27 cellular contexts compared by ENCODE assay signal in the genomic region with DNA sequence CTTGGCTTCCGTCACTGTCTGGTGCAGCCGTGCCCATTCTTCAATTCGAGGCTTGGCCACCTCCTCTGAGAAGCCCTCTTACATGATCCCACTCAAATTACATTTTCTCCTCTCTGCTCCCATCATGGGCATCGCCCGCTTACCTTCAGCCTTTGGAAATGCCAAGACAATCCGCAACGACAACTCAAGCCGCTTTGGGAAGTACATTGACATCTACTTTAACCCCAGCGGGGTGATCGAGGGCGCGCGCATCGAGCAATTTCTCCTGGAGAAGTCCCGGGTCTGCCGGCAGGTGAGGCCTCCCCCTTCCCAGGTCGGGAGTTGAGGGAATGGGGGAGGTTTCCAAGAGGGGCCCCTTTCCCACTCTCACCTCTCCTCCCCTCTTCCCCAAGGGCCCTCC. TPM values are rescaled to one million over a fixed set of nuclear protein-coding genes. Genes with fewer than 3 reads are reported as not detected.
A peak's percentile ranks its signal among the peaks of the same experiment; 100 is the strongest.
DNase-seq lines count a peak whose midpoint lies in the region; ATAC-seq, FAIRE-seq and TF ChIP-seq lines count a peak whose summit lies in the region.
"Had no signal": no experiment of that assay in that cellular context is flagged by ENCODE, and none has a peak within 500 bp of the region (broad histone marks: within the 10 kb centered on the region; RNA-seq: fewer than 3 reads in every experiment).

No MANE protein-coding gene starts in this region.

- H3K27ac ChIP-seq in VCaP: peak overlapping the region; percentile 94
- H3K27ac ChIP-seq in kidney (ENCODE audit: low read depth in 2 of 2, low read length in 2 of 2): no peak overlapping the region
- H3K27ac ChIP-seq in sigmoid colon: no peak overlapping the region
- H3K27ac ChIP-seq: C4-2B had no signal

- TF ChIP-seq POLR2A in sigmoid colon (IDR thresholded peaks at IDR 0.05): no peak

- FAIRE-seq in kidney (lab: Jason Lieb, UNC) (no peak), RCC 7860 (lab: Jason Lieb, UNC) (no peak)
- FAIRE-seq: G401.6, GM12892 had no signal

- H3K4me1 ChIP-seq in kidney (ENCODE audit: control insufficient read depth in 1 of 2, insufficient read depth in 1 of 2, low read depth in 1 of 2, low read length in 2 of 2) (no peaks in the 10 kb centered on the region), sigmoid colon (peaks cover 0 to 20% (median 14%) of the 10 kb centered on the region in 4 donors)

- H3K9me3 ChIP-seq in kidney (ENCODE audit: control insufficient read depth in 1 of 2, low read length in 2 of 2): no peaks in the 10 kb centered on the region
- H3K9me3 ChIP-seq in sigmoid colon: no peaks in the 10 kb centered on the region

- intact Hi-C loops in kidney (cut with DNase I): no loop called here
- intact Hi-C loops in sigmoid colon (cut with DNase I): no loop called here

- no peak for ATAC-seq in GM18511 (IDR thresholded peaks at IDR 0.05; ENCODE audit: unreplicated experiment)
- ATAC-seq: Right ventricle myocardium inferior had no signal

- TF ChIP-seq CTCF in VCaP (conservative IDR thresholded peaks at IDR 0.05): no peak
- no peak for TF ChIP-seq CTCF in kidney (IDR thresholded peaks at IDR 0.05; ENCODE audit: borderline replicate concordance, extremely low read depth, insufficient read depth)
- no peak for TF ChIP-seq CTCF in sigmoid colon (IDR thresholded peaks at IDR 0.05)

- TF ChIP-seq EP300 in sigmoid colon (IDR thresholded peaks at IDR 0.05): no peak

- H3K4me3 ChIP-seq in kidney (ENCODE audit: low read length in 2 of 2) (no peak overlapping the region), sigmoid colon (no peak overlapping the region)

- H3K36me3 ChIP-seq in kidney (ENCODE audit: control insufficient read depth in 1 of 2, insufficient read depth in 2 of 2, low read length in 2 of 2) (peaks cover 0 to 5% of the 10 kb centered on the region in 2 donors), sigmoid colon (no peaks in the 10 kb centered on the region)

- 96% methylated on average over 17 of the region's 17 CpGs for WGBS in sigmoid colon, 2 donors

- no peaks in the 10 kb centered on the region for H3K27me3 ChIP-seq in sigmoid colon

- no peak overlapping the region for H3K9ac ChIP-seq in kidney (ENCODE audit: low read length in 2 of 2)

- DNase-seq in activated effector memory CD4-positive, alpha-beta T cell treated with anti-CD3 and anti-CD28 coated beads, Interleukin-2, amount 50 U/mL, for 16 hours: peak; percentile 50
- DNase-seq in activated effector memory CD4-positive, alpha-beta T cell treated with Interleukin-2 at 50 U/mL for 16 hours: no peak
- DNase-seq in kidney (peak; percentile 60), sigmoid colon (peak; percentile 28), midbrain (lab: John Stamatoyannopoulos, UW) (no peak), RCC 7860 (ENCODE audit: low spot score) (no peak)
- DNase-seq: AML-193; Calu3; CD8-positive, alpha-beta memory T cell; DMS153; H7; HFFc6; KBM-7; MM.1S; NCI-H1048; NCI-H1417 treated with DMSO at 0.1 percent for 48 hours; NCI-H187 treated with DMSO at 0.1 percent for 48 hours; NCI-H2107; NCI-H446 treated with DMSO at 0.1 percent for 48 hours; NCI-H526 treated with DMSO at 0.1 percent for 48 hours; OCI-M1 had no signal

RNA-seq across cellular contexts. Expression of gene MYO7B, which starts 38.3 kb away (rescaled TPM):
- 11.0 TPM for total RNA-seq in kidney
- polyA plus RNA-seq in kidney (ENCODE audit: insufficient read depth, low read depth, low replicate concordance): 22.2 TPM
- 1 to 10 TPM in 2 of 4 donors, under 1 TPM in 1, not detected in 1; 0.54 to 3.0 (median 1.4) TPM for total RNA-seq in sigmoid colon
- 100 to 1,000 TPM in 1 of 3 donors, 10 to 100 TPM in 2; 57.6 to 128 (median 67.9) TPM for polyA plus RNA-seq in sigmoid colon
- total RNA-seq: CD8-positive, alpha-beta memory T cell; H7 had no signal
- polyA plus RNA-seq: CD8-positive, alpha-beta memory T cell had no signal

RNA-seq across cellular contexts. Expression of gene IWS1, which starts 47.5 kb away (rescaled TPM):
- total RNA-seq in kidney (35.8 TPM), sigmoid colon (10 to 100 TPM; 28.1 to 47.9 (median 30.7) TPM)
- polyA plus RNA-seq in kidney (ENCODE audit: insufficient read depth, low read depth, low replicate concordance) (29.8 TPM), sigmoid colon (10 to 100 TPM; 28.8 to 32.6 (median 31.2) TPM)

Comparison
In these comparisons a context has a peak if more than half of its experiments do, and no peak if none do; other contexts are left out.
1. DNase-seq: peak in activated effector memory CD4-positive, alpha-beta T cell treated with anti-CD3 and anti-CD28 coated beads, Interleukin-2, amount 50 U/mL, for 16 hours (single experiment), kidney (single experiment) and sigmoid colon (single experiment); none in activated effector memory CD4-positive, alpha-beta T cell treated with Interleukin-2 at 50 U/mL for 16 hours (single experiment), midbrain (single experiment) and RCC 7860 (single experiment).